In the genomic region with DNA sequence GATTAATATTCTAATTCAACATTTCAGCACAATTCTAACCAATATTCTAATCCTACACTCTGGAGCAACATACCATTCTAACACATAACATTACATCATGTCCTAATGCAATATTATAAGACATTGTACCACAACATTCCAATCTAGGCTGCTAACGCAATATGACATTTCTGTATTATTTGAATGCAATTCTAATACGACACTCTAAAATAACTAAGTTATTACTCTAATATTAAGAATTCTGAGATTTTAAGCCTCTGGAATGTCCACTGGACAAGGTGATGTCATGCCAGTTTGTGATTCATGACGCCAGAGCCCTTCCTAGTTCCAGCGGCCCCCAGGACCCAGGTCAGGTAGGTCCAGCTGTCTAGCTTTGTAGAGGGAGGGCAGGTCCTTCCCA, we compare ENCODE assay signal across 22 cellular contexts.
DNase-seq lines count a peak whose midpoint lies in the region; ATAC-seq, FAIRE-seq and TF ChIP-seq lines count a peak whose summit lies in the region.
"Had no signal": no experiment of that assay in that cellular context is flagged by ENCODE, and none has a peak within 500 bp of the region (broad histone marks: within the 10 kb centered on the region; RNA-seq: fewer than 3 reads in every experiment).

No MANE protein-coding gene starts in this region.

- peak; percentile 41 for DNase-seq in HTR-8/SVneo (ENCODE audit: insufficient read length, low spot score)
- DNase-seq in chondrocyte (ENCODE audit: low spot score), result no peak
- DNase-seq in hepatic stellate cell (ENCODE audit: low spot score), result peak; percentile 68
- no peak for DNase-seq in DMS153 (lab: John Stamatoyannopoulos, UW)
- no peak for DNase-seq in suprapubic skin (ENCODE audit: low spot score in 2 of 2)
- no peak for DNase-seq in stimulated activated CD4-positive, alpha-beta T cell treated with anti-CD3 and anti-CD28 coated beads, Interleukin-2, amount 100 ng/mL, for 24 hours
- DNase-seq: activated CD8-positive, alpha-beta memory T cell treated with anti-CD3 and anti-CD28 coated beads for 24 hours; activated naive CD4-positive, alpha-beta T cell treated with anti-CD3 and anti-CD28 coated beads, Interleukin-2, amount 50 U/mL, for 16 hours; activated T-cell treated with anti-CD3 and anti-CD28 coated beads, Interleukin-2, amount 50 U/mL, for 72 hours; body of pancreas; hippocampal formation; KG1; NCI-H1694; stimulated activated CD8-positive, alpha-beta memory T cell treated with anti-CD3 and anti-CD28 coated beads, Interleukin-4, amount 100 ng/mL, for 48 hours; T-helper 9 cell had no signal

- peak overlapping the region; percentile 83 for H3K27ac Mint-ChIP-seq in chondrocyte (ENCODE audit: unreplicated experiment)
- H3K27ac Mint-ChIP-seq: activated T-cell treated with anti-CD3 and anti-CD28 coated beads, Interleukin-2, amount 50 U/mL, for 72 hours; memory B cell; natural killer cell treated with Interleukin-12 subunit alpha and Interleukin-12 subunit beta and Interleukin-15 and Interleukin-18, amount 100 ng/mL, for 72 hours had no signal

- no peaks in the 10 kb centered on the region for H3K79me2 ChIP-seq in ACC112 (ENCODE audit: control insufficient read depth, insufficient read depth, low read length, unreplicated experiment)

- peak overlapping the region; percentile 25; the same call in 1 of the 2 replicates for H3K27ac ChIP-seq in ACC112 (ENCODE audit: low read depth, low read length)
- no peak overlapping the region for H3K27ac ChIP-seq in suprapubic skin
- H3K27ac ChIP-seq: PC-9, vagina had no signal

- WGBS in suprapubic skin, result 81% methylated on average over 4 of the region's 4 CpGs

- TF ChIP-seq CTCF in chondrocyte (IDR thresholded peaks at IDR 0.05) (no peak), suprapubic skin (IDR thresholded peaks at IDR 0.05) (no peak)

- H3K36me3 ChIP-seq in ACC112 (ENCODE audit: insufficient read depth, low read length) (no peaks in the 10 kb centered on the region), suprapubic skin (no peaks in the 10 kb centered on the region)
- H3K36me3 ChIP-seq: vagina had no signal

- peaks cover 22% of the 10 kb centered on the region for H3K9me3 Mint-ChIP-seq in chondrocyte (ENCODE audit: low read depth)

- H3K4me1 Mint-ChIP-seq in chondrocyte (ENCODE audit: low read depth), result peaks cover 36% of the 10 kb centered on the region

- no peak for ATAC-seq in HG02610 (IDR thresholded peaks at IDR 0.05; ENCODE audit: unreplicated experiment)
- ATAC-seq: activated T-cell treated with anti-CD3 and anti-CD28 coated beads, Interleukin-2, amount 50 U/mL, for 72 hours; body of pancreas; natural killer cell treated with Interleukin-12 subunit alpha and Interleukin-12 subunit beta and Interleukin-15 and Interleukin-18, amount 100 ng/mL, for 72 hours had no signal

- H3K27me3 ChIP-seq in ACC112 (ENCODE audit: insufficient read depth, low read length), result no peaks in the 10 kb centered on the region
- no peaks in the 10 kb centered on the region for H3K27me3 ChIP-seq in suprapubic skin
- H3K27me3 ChIP-seq: body of pancreas, vagina had no signal

- TF ChIP-seq EP300 in suprapubic skin (IDR thresholded peaks at IDR 0.05), result no peak

- H2AFZ ChIP-seq in ACC112 (ENCODE audit: low read length, unreplicated experiment), result no peak overlapping the region
- H2AFZ ChIP-seq: PC-9 had no signal

- no peaks in the 10 kb centered on the region for H3K27me3 Mint-ChIP-seq in chondrocyte (ENCODE audit: low read depth)
- H3K27me3 Mint-ChIP-seq: memory B cell had no signal

- peaks cover 2% of the 10 kb centered on the region for H3K36me3 Mint-ChIP-seq in chondrocyte (ENCODE audit: low read depth)

- FAIRE-seq in HTR-8/SVneo (lab: Jason Lieb, UNC), result no peak
- FAIRE-seq: keratinocyte had no signal

- no peaks in the 10 kb centered on the region for H3K9me3 ChIP-seq in suprapubic skin
- H3K9me3 ChIP-seq: body of pancreas, vagina had no signal

- H3K4me1 ChIP-seq in ACC112 (ENCODE audit: control insufficient read depth, insufficient read depth, low read length, unreplicated experiment) (peaks cover 11% of the 10 kb centered on the region), suprapubic skin (peaks cover 29% of the 10 kb centered on the region)

- no peak overlapping the region for H3K4me3 ChIP-seq in ACC112 (ENCODE audit: low read depth, low read length)
- H3K4me3 ChIP-seq in suprapubic skin, result no peak overlapping the region
- H3K4me3 ChIP-seq: body of pancreas, PC-9, vagina had no signal

- TF ChIP-seq POLR2A in suprapubic skin (IDR thresholded peaks at IDR 0.05), result no peak

- H3K4me3 Mint-ChIP-seq in chondrocyte (ENCODE audit: unreplicated experiment), result no peak overlapping the region
- H3K4me3 Mint-ChIP-seq: activated T-cell treated with anti-CD3 and anti-CD28 coated beads, Interleukin-2, amount 50 U/mL, for 72 hours; memory B cell; natural killer cell treated with Interleukin-12 subunit alpha and Interleukin-12 subunit beta and Interleukin-15 and Interleukin-18, amount 100 ng/mL, for 72 hours had no signal

Comparison
In these comparisons a context has a peak if more than half of its experiments do, and no peak if none do; other contexts are left out.
1. DNase-seq: peak in HTR-8/SVneo (single experiment) and hepatic stellate cell (single experiment); none in chondrocyte (single experiment), DMS153 (single experiment), suprapubic skin (0 of 2) and stimulated activated CD4-positive, alpha-beta T cell treated with anti-CD3 and anti-CD28 coated beads, Interleukin-2, amount 100 ng/mL, for 24 hours (0 of 2).